In genomic region chr18:55497825-55498403, GRCh38 we compare ENCODE assay signal across 1 cellular context.
TF ChIP-seq lines count a peak whose summit lies in the region.

No MANE protein-coding gene starts in this region.

TF ChIP-seq in HEK293, 187 proteins besides CTCF, POLR2A, EP300 and RAD21 (continued from another document):
- TF ChIP-seq, protein P1, sequence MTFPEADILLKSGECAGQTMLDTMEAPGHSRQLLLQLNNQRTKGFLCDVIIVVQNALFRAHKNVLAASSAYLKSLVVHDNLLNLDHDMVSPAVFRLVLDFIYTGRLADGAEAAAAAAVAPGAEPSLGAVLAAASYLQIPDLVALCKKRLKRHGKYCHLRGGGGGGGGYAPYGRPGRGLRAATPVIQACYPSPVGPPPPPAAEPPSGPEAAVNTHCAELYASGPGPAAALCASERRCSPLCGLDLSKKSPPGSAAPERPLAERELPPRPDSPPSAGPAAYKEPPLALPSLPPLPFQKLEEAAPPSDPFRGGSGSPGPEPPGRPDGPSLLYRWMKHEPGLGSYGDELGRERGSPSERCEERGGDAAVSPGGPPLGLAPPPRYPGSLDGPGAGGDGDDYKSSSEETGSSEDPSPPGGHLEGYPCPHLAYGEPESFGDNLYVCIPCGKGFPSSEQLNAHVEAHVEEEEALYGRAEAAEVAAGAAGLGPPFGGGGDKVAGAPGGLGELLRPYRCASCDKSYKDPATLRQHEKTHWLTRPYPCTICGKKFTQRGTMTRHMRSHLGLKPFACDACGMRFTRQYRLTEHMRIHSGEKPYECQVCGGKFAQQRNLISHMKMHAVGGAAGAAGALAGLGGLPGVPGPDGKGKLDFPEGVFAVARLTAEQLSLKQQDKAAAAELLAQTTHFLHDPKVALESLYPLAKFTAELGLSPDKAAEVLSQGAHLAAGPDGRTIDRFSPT (tag by site-specific recombination; IDR thresholded peaks at IDR 0.05) = no peak
- TF ChIP-seq GFI1B (tag by site-specific recombination; IDR thresholded peaks at IDR 0.05) = no peak
- TF ChIP-seq GLIS1 (tag by site-specific recombination; IDR thresholded peaks at IDR 0.05) = peak; percentile 75
- no peak for TF ChIP-seq ZNF324 (tag by site-specific recombination; IDR thresholded peaks at IDR 0.05)
- TF ChIP-seq ZNF426 (tag by site-specific recombination; IDR thresholded peaks at IDR 0.05) = no peak
- no peak for TF ChIP-seq ZNF23 (tag by site-specific recombination; IDR thresholded peaks at IDR 0.05; ENCODE audit: borderline replicate concordance)
- TF ChIP-seq ZNF623 (tag by site-specific recombination; IDR thresholded peaks at IDR 0.05) = no peak
- TF ChIP-seq SP2 (tag by site-specific recombination; IDR thresholded peaks at IDR 0.05) = no peak
- no peak for TF ChIP-seq ZNF600 (tag by site-specific recombination; IDR thresholded peaks at IDR 0.05)
- TF ChIP-seq, protein P2, sequence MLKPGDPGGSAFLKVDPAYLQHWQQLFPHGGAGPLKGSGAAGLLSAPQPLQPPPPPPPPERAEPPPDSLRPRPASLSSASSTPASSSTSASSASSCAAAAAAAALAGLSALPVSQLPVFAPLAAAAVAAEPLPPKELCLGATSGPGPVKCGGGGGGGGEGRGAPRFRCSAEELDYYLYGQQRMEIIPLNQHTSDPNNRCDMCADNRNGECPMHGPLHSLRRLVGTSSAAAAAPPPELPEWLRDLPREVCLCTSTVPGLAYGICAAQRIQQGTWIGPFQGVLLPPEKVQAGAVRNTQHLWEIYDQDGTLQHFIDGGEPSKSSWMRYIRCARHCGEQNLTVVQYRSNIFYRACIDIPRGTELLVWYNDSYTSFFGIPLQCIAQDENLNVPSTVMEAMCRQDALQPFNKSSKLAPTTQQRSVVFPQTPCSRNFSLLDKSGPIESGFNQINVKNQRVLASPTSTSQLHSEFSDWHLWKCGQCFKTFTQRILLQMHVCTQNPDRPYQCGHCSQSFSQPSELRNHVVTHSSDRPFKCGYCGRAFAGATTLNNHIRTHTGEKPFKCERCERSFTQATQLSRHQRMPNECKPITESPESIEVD (tag by site-specific recombination; IDR thresholded peaks at IDR 0.05) = 0 out of 2 replicates have a peak, but pooled peaks have one; percentile 29
- no peak for TF ChIP-seq ZNF138 (tag by site-specific recombination; IDR thresholded peaks at IDR 0.05; ENCODE audit: borderline replicate concordance)
- no peak for TF ChIP-seq SALL2 (tag by site-specific recombination; IDR thresholded peaks at IDR 0.05; ENCODE audit: borderline replicate concordance)
- TF ChIP-seq, protein P3, sequence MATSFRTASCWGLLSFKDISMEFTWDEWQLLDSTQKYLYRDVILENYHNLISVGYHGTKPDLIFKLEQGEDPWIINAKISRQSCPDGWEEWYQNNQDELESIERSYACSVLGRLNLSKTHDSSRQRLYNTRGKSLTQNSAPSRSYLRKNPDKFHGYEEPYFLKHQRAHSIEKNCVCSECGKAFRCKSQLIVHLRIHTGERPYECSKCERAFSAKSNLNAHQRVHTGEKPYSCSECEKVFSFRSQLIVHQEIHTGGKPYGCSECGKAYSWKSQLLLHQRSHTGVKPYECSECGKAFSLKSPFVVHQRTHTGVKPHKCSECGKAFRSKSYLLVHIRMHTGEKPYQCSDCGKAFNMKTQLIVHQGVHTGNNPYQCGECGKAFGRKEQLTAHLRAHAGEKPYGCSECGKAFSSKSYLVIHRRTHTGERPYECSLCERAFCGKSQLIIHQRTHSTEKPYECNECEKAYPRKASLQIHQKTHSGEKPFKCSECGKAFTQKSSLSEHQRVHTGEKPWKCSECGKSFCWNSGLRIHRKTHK (tag by site-specific recombination; IDR thresholded peaks at IDR 0.05) = no peak
- no peak for TF ChIP-seq ZNF837 (tag by site-specific recombination; IDR thresholded peaks at IDR 0.05)
- no peak for TF ChIP-seq GLI2 (tag by site-specific recombination; IDR thresholded peaks at IDR 0.05; ENCODE audit: borderline replicate concordance, low read depth)
- TF ChIP-seq ZNF24 (tag by site-specific recombination; IDR thresholded peaks at IDR 0.05) = no peak
- 0 out of 2 replicates have a peak, but pooled peaks have one; percentile 21 for TF ChIP-seq ZNF423 (tag by site-specific recombination; IDR thresholded peaks at IDR 0.05)
- no peak for TF ChIP-seq ZNF48 (tag by site-specific recombination; IDR thresholded peaks at IDR 0.05)
- TF ChIP-seq ZXDB (tag by site-specific recombination; IDR thresholded peaks at IDR 0.05) = peak; percentile 44
- no peak for TF ChIP-seq ZNF629 (tag by site-specific recombination; IDR thresholded peaks at IDR 0.05)
- no peak for TF ChIP-seq ZNF473 (tag by site-specific recombination; IDR thresholded peaks at IDR 0.05)
- TF ChIP-seq ZBTB8A (tag by site-specific recombination; IDR thresholded peaks at IDR 0.05) = no peak
- TF ChIP-seq ZNF530 (tag by site-specific recombination; IDR thresholded peaks at IDR 0.05; ENCODE audit: low read depth) = no peak
- no peak for TF ChIP-seq MYNN (tag by site-specific recombination; IDR thresholded peaks at IDR 0.05; ENCODE audit: borderline replicate concordance)
- TF ChIP-seq, protein P4, sequence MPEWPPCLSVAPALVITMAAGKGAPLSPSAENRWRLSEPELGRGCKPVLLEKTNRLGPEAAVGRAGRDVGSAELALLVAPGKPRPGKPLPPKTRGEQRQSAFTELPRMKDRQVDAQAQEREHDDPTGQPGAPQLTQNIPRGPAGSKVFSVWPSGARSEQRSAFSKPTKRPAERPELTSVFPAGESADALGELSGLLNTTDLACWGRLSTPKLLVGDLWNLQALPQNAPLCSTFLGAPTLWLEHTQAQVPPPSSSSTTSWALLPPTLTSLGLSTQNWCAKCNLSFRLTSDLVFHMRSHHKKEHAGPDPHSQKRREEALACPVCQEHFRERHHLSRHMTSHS (tag by site-specific recombination; IDR thresholded peaks at IDR 0.05) = no peak
- no peak for TF ChIP-seq ZNF76 (tag by site-specific recombination; IDR thresholded peaks at IDR 0.05; ENCODE audit: borderline replicate concordance, low read depth)
- no peak for TF ChIP-seq YY1 (tag by site-specific recombination; IDR thresholded peaks at IDR 0.05)
